ENCODE assay signal across 21 cellular contexts in genomic region chr12:131098178-131098981, GRCh38.
A peak's percentile ranks its signal among the peaks of the same experiment; 100 is the strongest.
DNase-seq lines count a peak whose midpoint lies in the region; ATAC-seq and TF ChIP-seq lines count a peak whose summit lies in the region.
"Had no signal": no experiment of that assay in that cellular context is flagged by ENCODE, and none has a peak within 500 bp of the region (broad histone marks: within the 10 kb centered on the region; RNA-seq: fewer than 3 reads in every experiment).

No MANE protein-coding gene starts in this region.

- CTCF ChIA-PET in activated CD4-positive, alpha-beta memory T cell treated with anti-CD3 and anti-CD28 coated beads for 36 hours (lab: Charles Lee) = no interaction called here
- CTCF ChIA-PET in activated CD4-positive, alpha-beta memory T cell treated with anti-CD3 and anti-CD28 coated beads, Interleukin-2, amount 10 ng/mL, durations not matched to agents 7 days and 5 days (lab: Charles Lee) = no interaction called here
- CTCF ChIA-PET in WTC11 (lab: Charles Lee) = no interaction called here

- intact Hi-C loops in activated CD4-positive, alpha-beta memory T cell treated with anti-CD3 and anti-CD28 coated beads for 36 hours (cut with micrococcal nuclease) = no loop called here
- intact Hi-C loops in right cardiac atrium (cut with DNase I) (no loop called here), psoas muscle (cut with DNase I) (no loop called here)

- DNase-seq in activated CD4-positive, alpha-beta memory T cell treated with anti-CD3 and anti-CD28 coated beads for 36 hours = peak; percentile 4
- DNase-seq in activated CD4-positive, alpha-beta memory T cell treated with anti-CD3 and anti-CD28 coated beads, Interleukin-2, amount 10 ng/mL, durations not matched to agents 7 days and 5 days = no peak
- DNase-seq in WTC11 (ENCODE audit: low spot score) = peak; percentile 1
- DNase-seq in right cardiac atrium = peak in 2 of 3 donors; percentile 6 to 39
- DNase-seq in psoas muscle = peak; percentile 1 to 14
- DNase-seq in GOT3 (lab: John Stamatoyannopoulos, UW) = no peak
- DNase-seq: activated CD4-positive, alpha-beta T cell treated with anti-CD3 and anti-CD28 coated beads for 48 hours; DMS53; effector memory CD4-positive, alpha-beta T cell; foreskin fibroblast; GF-D8; NCI-H1694; NCI-H524 treated with DMSO at 0.1 percent for 48 hours had no signal

- no peaks in the 10 kb centered on the region for H3K36me3 ChIP-seq in psoas muscle (ENCODE audit: insufficient read depth in 1 of 2, low read depth in 1 of 2)
- H3K36me3 ChIP-seq: HAP-1, SJSA1 had no signal

- no peak overlapping the region for H3K4me3 Mint-ChIP-seq in activated CD4-positive, alpha-beta memory T cell treated with anti-CD3 and anti-CD28 coated beads for 36 hours
- no peak overlapping the region for H3K4me3 Mint-ChIP-seq in activated CD4-positive, alpha-beta memory T cell treated with anti-CD3 and anti-CD28 coated beads, Interleukin-2, amount 10 ng/mL, durations not matched to agents 7 days and 5 days
- no peak overlapping the region for H3K4me3 Mint-ChIP-seq in WTC11
- H3K4me3 Mint-ChIP-seq: natural killer cell treated with Interleukin-12 subunit alpha and Interleukin-12 subunit beta and Interleukin-15 and Interleukin-18, amount 100 ng/mL, for 72 hours; T-cell had no signal

- H3K9me3 ChIP-seq in right cardiac atrium (ENCODE audit: control insufficient read depth, low read length) (no peaks in the 10 kb centered on the region), psoas muscle (no peaks in the 10 kb centered on the region)
- H3K9me3 ChIP-seq: HAP-1, SJSA1 had no signal

- ATAC-seq in WTC11 (no peak), right cardiac atrium (no peak), psoas muscle (no peak), GM19467 (IDR thresholded peaks at IDR 0.05; ENCODE audit: unreplicated experiment) (no peak), GM19035 (IDR thresholded peaks at IDR 0.05; ENCODE audit: unreplicated experiment) (no peak)
- ATAC-seq: natural killer cell treated with Interleukin-12 subunit alpha and Interleukin-12 subunit beta and Interleukin-15 and Interleukin-18, amount 100 ng/mL, for 72 hours; Panc1; T-cell had no signal

- no peak overlapping the region for H3K27ac Mint-ChIP-seq in activated CD4-positive, alpha-beta memory T cell treated with anti-CD3 and anti-CD28 coated beads for 36 hours
- no peak overlapping the region for H3K27ac Mint-ChIP-seq in activated CD4-positive, alpha-beta memory T cell treated with anti-CD3 and anti-CD28 coated beads, Interleukin-2, amount 10 ng/mL, durations not matched to agents 7 days and 5 days
- no peak overlapping the region for H3K27ac Mint-ChIP-seq in WTC11
- H3K27ac Mint-ChIP-seq: natural killer cell treated with Interleukin-12 subunit alpha and Interleukin-12 subunit beta and Interleukin-15 and Interleukin-18, amount 100 ng/mL, for 72 hours; T-cell had no signal

- no peak overlapping the region for H3K27ac ChIP-seq in right cardiac atrium (ENCODE audit: low read length)
- H3K27ac ChIP-seq in psoas muscle = no peak overlapping the region
- H3K27ac ChIP-seq: parathyroid adenoma, SJSA1 had no signal

- no peaks in the 10 kb centered on the region for H3K4me1 Mint-ChIP-seq in activated CD4-positive, alpha-beta memory T cell treated with anti-CD3 and anti-CD28 coated beads for 36 hours (ENCODE audit: low read depth)
- H3K4me1 Mint-ChIP-seq in activated CD4-positive, alpha-beta memory T cell treated with anti-CD3 and anti-CD28 coated beads, Interleukin-2, amount 10 ng/mL, durations not matched to agents 7 days and 5 days = no peaks in the 10 kb centered on the region
- H3K4me1 Mint-ChIP-seq in WTC11 = no peaks in the 10 kb centered on the region

- peaks cover 2% of the 10 kb centered on the region for H3K9me3 Mint-ChIP-seq in activated CD4-positive, alpha-beta memory T cell treated with anti-CD3 and anti-CD28 coated beads for 36 hours
- H3K9me3 Mint-ChIP-seq in activated CD4-positive, alpha-beta memory T cell treated with anti-CD3 and anti-CD28 coated beads, Interleukin-2, amount 10 ng/mL, durations not matched to agents 7 days and 5 days = no peaks in the 10 kb centered on the region
- no peaks in the 10 kb centered on the region for H3K9me3 Mint-ChIP-seq in WTC11
- H3K9me3 Mint-ChIP-seq: natural killer cell treated with Interleukin-12 subunit alpha and Interleukin-12 subunit beta and Interleukin-15 and Interleukin-18, amount 100 ng/mL, for 72 hours; T-cell had no signal

- peaks cover 5% of the 10 kb centered on the region for H3K27me3 Mint-ChIP-seq in activated CD4-positive, alpha-beta memory T cell treated with anti-CD3 and anti-CD28 coated beads for 36 hours
- H3K27me3 Mint-ChIP-seq in activated CD4-positive, alpha-beta memory T cell treated with anti-CD3 and anti-CD28 coated beads, Interleukin-2, amount 10 ng/mL, durations not matched to agents 7 days and 5 days = no peaks in the 10 kb centered on the region
- no peaks in the 10 kb centered on the region for H3K27me3 Mint-ChIP-seq in WTC11 (ENCODE audit: low read depth)
- H3K27me3 Mint-ChIP-seq: natural killer cell treated with Interleukin-12 subunit alpha and Interleukin-12 subunit beta and Interleukin-15 and Interleukin-18, amount 100 ng/mL, for 72 hours had no signal

- H3K27me3 ChIP-seq in right cardiac atrium (ENCODE audit: control insufficient read depth, insufficient read depth) = no peaks in the 10 kb centered on the region
- H3K27me3 ChIP-seq in psoas muscle (ENCODE audit: insufficient read depth in 3 of 3, low read length in 2 of 3) = no peaks in the 10 kb centered on the region
- H3K27me3 ChIP-seq: SJSA1 had no signal

- TF ChIP-seq CTCF in WTC11 (IDR thresholded peaks at IDR 0.05) (no peak), psoas muscle (IDR thresholded peaks at IDR 0.05) (no peak)

- H3K36me3 Mint-ChIP-seq in activated CD4-positive, alpha-beta memory T cell treated with anti-CD3 and anti-CD28 coated beads for 36 hours = no peaks in the 10 kb centered on the region
- H3K36me3 Mint-ChIP-seq in activated CD4-positive, alpha-beta memory T cell treated with anti-CD3 and anti-CD28 coated beads, Interleukin-2, amount 10 ng/mL, durations not matched to agents 7 days and 5 days (ENCODE audit: low read depth) = no peaks in the 10 kb centered on the region
- no peaks in the 10 kb centered on the region for H3K36me3 Mint-ChIP-seq in WTC11
- H3K36me3 Mint-ChIP-seq: natural killer cell treated with Interleukin-12 subunit alpha and Interleukin-12 subunit beta and Interleukin-15 and Interleukin-18, amount 100 ng/mL, for 72 hours; T-cell had no signal

- POLR2A ChIA-PET in activated CD4-positive, alpha-beta memory T cell treated with anti-CD3 and anti-CD28 coated beads for 36 hours (lab: Charles Lee) = no interaction called here
- POLR2A ChIA-PET in activated CD4-positive, alpha-beta memory T cell treated with anti-CD3 and anti-CD28 coated beads, Interleukin-2, amount 10 ng/mL, durations not matched to agents 7 days and 5 days (lab: Charles Lee) = no interaction called here
- POLR2A ChIA-PET in WTC11 (lab: Charles Lee) = no interaction called here

- H3K4me1 ChIP-seq in right cardiac atrium (ENCODE audit: control insufficient read depth, insufficient read depth, low read length) (no peaks in the 10 kb centered on the region), psoas muscle (no peaks in the 10 kb centered on the region)
- H3K4me1 ChIP-seq: HAP-1, parathyroid adenoma, SJSA1 had no signal

- no peak overlapping the region for H3K4me3 ChIP-seq in right cardiac atrium (ENCODE audit: low read length)
- H3K4me3 ChIP-seq in psoas muscle = no peak overlapping the region
- H3K4me3 ChIP-seq: HAP-1, SJSA1 had no signal

- 87% methylated on average over 19 of the region's 19 CpGs for WGBS in right cardiac atrium
- WGBS in psoas muscle, 3 donors = 83 to 89% (median 86%) methylated on average over 19 of the region's 19 CpGs

TF ChIP-seq in WTC11, 78 proteins besides CTCF, POLR2A, EP300 and RAD21:
- TF ChIP-seq PRRX2 (CRISPR knock-in tag; IDR thresholded peaks at IDR 0.05) = no peak
- TF ChIP-seq GABPB1 (CRISPR knock-in tag; IDR thresholded peaks at IDR 0.05) = no peak

Comparison
In these comparisons a context has a peak if more than half of its experiments do, and no peak if none do; other contexts are left out.
1. DNase-seq: peak in activated CD4-positive, alpha-beta memory T cell treated with anti-CD3 and anti-CD28 coated beads for 36 hours (single experiment), WTC11 (single experiment), right cardiac atrium (2 of 3) and psoas muscle (2 of 2); none in activated CD4-positive, alpha-beta memory T cell treated with anti-CD3 and anti-CD28 coated beads, Interleukin-2, amount 10 ng/mL, durations not matched to agents 7 days and 5 days (single experiment) and GOT3 (single experiment).